Comparison of ENCODE assay signal across 19 cellular contexts in the genomic region with DNA sequence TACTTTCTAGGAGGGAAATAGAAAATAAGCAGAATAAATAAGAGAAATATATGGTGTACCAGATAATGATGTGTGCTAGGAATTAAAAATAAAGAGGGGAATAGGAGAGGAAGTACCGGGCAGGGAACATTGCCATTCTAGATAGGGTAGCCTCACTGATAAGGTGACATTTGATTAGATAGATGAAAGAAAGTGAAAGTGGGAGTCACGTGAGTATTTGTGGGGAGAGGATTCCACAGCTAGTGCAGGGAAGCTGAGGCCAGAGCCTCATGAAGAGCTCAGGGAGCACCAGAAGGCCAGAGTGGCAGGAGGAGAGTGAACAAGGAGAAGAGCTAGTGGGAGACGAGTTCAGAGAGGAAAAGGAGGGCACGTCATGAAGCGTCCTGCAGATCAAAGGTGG.
"Had no signal": no experiment of that assay in that cellular context is flagged by ENCODE, and none has a peak within 500 bp of the region (broad histone marks: within the 10 kb centered on the region; RNA-seq: fewer than 3 reads in every experiment).

No MANE protein-coding gene starts in this region.

- H3K9me3 ChIP-seq: ascending aorta, prostate gland, right atrium auricular region had no signal

- DNase-seq: activated CD4-positive, alpha-beta T cell treated with anti-CD3 and anti-CD28 coated beads, Interleukin-2, amount 50 U/mL, for 1 hour; activated CD4-positive, CD25-positive, alpha-beta regulatory T cell treated with anti-CD3 and anti-CD28 coated beads, Interleukin-2, amount 50 U/mL, for 72 hours; activated CD8-positive, alpha-beta memory T cell treated with anti-CD3 and anti-CD28 coated beads, Interleukin-2, amount 50 U/mL, for 4 hours; activated naive CD4-positive, alpha-beta T cell treated with anti-CD3 and anti-CD28 coated beads, Interleukin-2, amount 10 ng/mL, durations not matched to agents 7 days and 5 days; activated T-cell treated with anti-CD3 and anti-CD28 coated beads, Interleukin-2, amount 50 U/mL, for 4 hours; effector CD8-positive, alpha-beta T cell; esophagus squamous epithelium; left cardiac atrium; mesendoderm; stimulated activated CD4-positive, alpha-beta T cell treated with anti-CD3 and anti-CD28 coated beads, Interleukin-4, amount 100 ng/mL, for 1 hour; T-helper 2 cell had no signal

- H3K79me2 ChIP-seq: hepatocyte had no signal

- H3K27ac Mint-ChIP-seq: activated naive CD4-positive, alpha-beta T cell treated with anti-CD3 and anti-CD28 coated beads, Interleukin-2, amount 10 ng/mL, durations not matched to agents 7 days and 5 days; dendritic cell treated with granulocyte-macrophage colony-stimulating factor and Interleukin-4, amounts not matched to agents 40 ng/mL and 50 ng/mL, for 4 days had no signal

- H2AFZ ChIP-seq: hepatocyte had no signal

- H3K27ac ChIP-seq: ascending aorta, esophagus squamous epithelium, hepatocyte, prostate gland, right atrium auricular region, VCaP had no signal

- H3K4me1 ChIP-seq: ascending aorta, prostate gland had no signal

- H3K9me3 Mint-ChIP-seq: dendritic cell treated with granulocyte-macrophage colony-stimulating factor and Interleukin-4, amounts not matched to agents 40 ng/mL and 50 ng/mL, for 4 days had no signal

- H3K4me3 ChIP-seq: ascending aorta, esophagus squamous epithelium, hepatocyte, prostate gland, right atrium auricular region, smooth muscle cell had no signal

- H3K4me3 Mint-ChIP-seq: activated naive CD4-positive, alpha-beta T cell treated with anti-CD3 and anti-CD28 coated beads, Interleukin-2, amount 10 ng/mL, durations not matched to agents 7 days and 5 days; activated T-cell treated with anti-CD3 and anti-CD28 coated beads, Interleukin-2, amount 50 U/mL, for 4 hours; dendritic cell treated with granulocyte-macrophage colony-stimulating factor and Interleukin-4, amounts not matched to agents 40 ng/mL and 50 ng/mL, for 4 days; neural crest cell had no signal

- H3K36me3 ChIP-seq: ascending aorta, esophagus squamous epithelium, prostate gland, right atrium auricular region had no signal

- H3K27me3 ChIP-seq: ascending aorta, esophagus squamous epithelium, hepatocyte, right atrium auricular region had no signal

- ATAC-seq: activated T-cell treated with anti-CD3 and anti-CD28 coated beads, Interleukin-2, amount 50 U/mL, for 4 hours; left cardiac atrium had no signal
